In the genomic region with DNA sequence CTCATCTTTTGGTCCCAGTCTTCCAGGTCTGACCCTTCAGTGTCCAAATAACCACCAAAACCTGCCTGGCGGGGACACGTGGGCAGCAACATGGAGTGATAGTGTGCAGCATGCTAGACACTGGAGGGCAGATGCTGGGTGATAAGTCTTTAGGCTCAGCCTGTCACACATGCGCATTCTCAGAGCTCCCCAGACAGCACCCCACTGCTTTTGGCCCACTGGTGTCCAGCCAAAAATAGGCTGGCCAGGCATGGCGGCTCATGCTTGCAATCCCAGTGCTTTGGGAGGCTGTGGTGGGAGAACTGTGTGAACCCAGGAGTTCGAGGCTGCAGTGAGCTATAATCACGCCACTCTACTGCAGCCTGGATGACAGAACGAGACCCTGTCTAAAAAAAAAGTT, we compare ENCODE assay signal across 17 cellular contexts. TPM values are rescaled to one million over a fixed set of nuclear protein-coding genes. Genes with fewer than 3 reads are reported as not detected.
DNase-seq lines count a peak whose midpoint lies in the region; ATAC-seq, FAIRE-seq and TF ChIP-seq lines count a peak whose summit lies in the region.
"Had no signal": no experiment of that assay in that cellular context is flagged by ENCODE, and none has a peak within 500 bp of the region (broad histone marks: within the 10 kb centered on the region; RNA-seq: fewer than 3 reads in every experiment).

No MANE protein-coding gene starts in this region.

- TF ChIP-seq POLR2A in H1 (IDR thresholded peaks at IDR 0.05; ENCODE audit: control extremely low read depth in 1 of 2, low read depth in 2 of 2, low read length in 2 of 2): no peak

- no peak overlapping the region for H2BK5ac ChIP-seq in H1 (ENCODE audit: low read depth, low read length)

- no peaks in the 10 kb centered on the region for H3K27me3 ChIP-seq in SK-N-SH (ENCODE audit: insufficient read depth)
- no peaks in the 10 kb centered on the region for H3K27me3 ChIP-seq in H1 (replicated peaks in 1 of 4; ENCODE audit: control insufficient read depth in 3 of 4, extremely low read depth in 1 of 4, insufficient read depth in 3 of 4, low read length in 3 of 4)
- no peaks in the 10 kb centered on the region for H3K27me3 ChIP-seq in thymus (ENCODE audit: control insufficient read depth, insufficient read depth)

- no peak overlapping the region for H3K18ac ChIP-seq in H1 (ENCODE audit: extremely low read depth, low read length)

- H3K27ac ChIP-seq in SK-N-SH (ENCODE audit: low read depth in 2 of 2, low read length in 1 of 2) (peak overlapping the region in 1 of 2 experiments; percentile 53; a peak in 2 of 4 replicates), RWPE1 (peak overlapping the region; percentile 13; the same call in 1 of the 2 replicates), H1 (ENCODE audit: low read depth, low read length) (no peak overlapping the region), thymus (ENCODE audit: low read depth) (peak overlapping the region; percentile 49)

- peaks cover 4% of the 10 kb centered on the region; the same call in 1 of the 2 replicates for H3K79me1 ChIP-seq in H1 (ENCODE audit: low read depth, low read length)

- H3K14ac ChIP-seq in H1 (ENCODE audit: insufficient read length): no peak overlapping the region

- H2BK120ac ChIP-seq in H1 (replicated peaks; ENCODE audit: low read depth, low read length): no peak overlapping the region

- ATAC-seq in SK-N-SH treated with all-trans-retinoic acid at 6 μM for 48 hours: no peak

- TF ChIP-seq EP300 in SK-N-SH (IDR thresholded peaks at IDR 0.05; ENCODE audit: borderline replicate concordance in 1 of 2, low read depth in 1 of 2, low read length in 1 of 2) (no peak), H1 (IDR thresholded peaks at IDR 0.05; ENCODE audit: borderline replicate concordance in 1 of 2, low read depth in 2 of 2, low read length in 2 of 2) (no peak)

- no peak overlapping the region for H3K4me2 ChIP-seq in SK-N-SH
- no peak overlapping the region for H3K4me2 ChIP-seq in H1 (ENCODE audit: insufficient read depth in 1 of 2, low read depth in 2 of 2, low read length in 2 of 2)

- H3K9ac ChIP-seq in SK-N-SH: no peak overlapping the region
- no peak overlapping the region for H3K9ac ChIP-seq in H1 (replicated peaks in 1 of 4; ENCODE audit: extremely low read depth in 1 of 4, low read depth in 3 of 4, low read length in 3 of 4)

- no peaks in the 10 kb centered on the region for H4K20me1 ChIP-seq in SK-N-SH (ENCODE audit: insufficient read depth)
- peaks cover 7 to 16% of the 10 kb centered on the region in 2 experiments for H4K20me1 ChIP-seq in H1 (replicated peaks in 1 of 2; ENCODE audit: control insufficient read depth in 1 of 2, insufficient read depth in 2 of 2, low read length in 2 of 2)

- H3F3A ChIP-seq in SK-N-SH (replicated peaks; ENCODE audit: insufficient read depth): peaks cover 8% of the 10 kb centered on the region

- H3K4me1 ChIP-seq in SK-N-SH (ENCODE audit: control insufficient read depth in 1 of 2, insufficient read depth in 2 of 2, low read depth in 1 of 2, low read length in 1 of 2): peaks cover 9 to 47% of the 10 kb centered on the region in 2 experiments; a peak in 2 of 4 replicates
- H3K4me1 ChIP-seq in H1 (replicated peaks in 1 of 4; ENCODE audit: control insufficient read depth in 3 of 4, insufficient read depth in 4 of 4, low read length in 3 of 4): no peaks in the 10 kb centered on the region
- no peaks in the 10 kb centered on the region for H3K4me1 ChIP-seq in thymus (ENCODE audit: control insufficient read depth, insufficient read depth, low read length)

- POLR2A ChIA-PET in SK-N-SH (lab: Yijun Ruan, JAX): interaction anchor here (1.4 kb wide), 1 partner anchor 13 kb away, joined by 3 read pairs; a partner anchor contains a TSS
- POLR2A ChIA-PET in RWPE1 (lab: Yijun Ruan, JAX; ENCODE audit: low non-redundant PET): no interaction called here
- POLR2A ChIA-PET in H1 (lab: Charles Lee; ENCODE audit: partially characterized antibody): interaction anchor here (0.8 to 10.5 kb wide), 6 partner anchors 10 to 41 kb away, joined by 3 to 77 read pairs (median 6); a partner anchor contains a TSS

- no peak overlapping the region for H3K4ac ChIP-seq in H1 (replicated peaks; ENCODE audit: insufficient read length, low read depth, low read length)

- H3K23ac ChIP-seq in H1 (ENCODE audit: insufficient read length): no peak overlapping the region

- H3K36me3 ChIP-seq in SK-N-SH (replicated peaks in 1 of 2; ENCODE audit: control insufficient read depth in 1 of 2, insufficient read depth in 2 of 2, low read length in 1 of 2) (peaks cover 56 to 72% of the 10 kb centered on the region in 2 experiments), H1 (ENCODE audit: control insufficient read depth in 2 of 4, insufficient read depth in 4 of 4, low read length in 3 of 4) (peaks cover 50 to 89% (median 72%) of the 10 kb centered on the region in 4 experiments), thymus (ENCODE audit: control insufficient read depth, insufficient read depth) (peaks cover 64% of the 10 kb centered on the region)

- H3K23me2 ChIP-seq in H1 (ENCODE audit: low read depth, low read length): no peaks in the 10 kb centered on the region

- no peak overlapping the region for H2AFZ ChIP-seq in SK-N-SH (ENCODE audit: low read depth)
- H2AFZ ChIP-seq in H1 (ENCODE audit: low read length): no peak overlapping the region

- H4K5ac ChIP-seq in H1 (ENCODE audit: insufficient read length, low read depth, low read length): no peak overlapping the region

- no peak overlapping the region for H2AK5ac ChIP-seq in H1 (ENCODE audit: low read depth, low read length)

- no peak overlapping the region for H2BK12ac ChIP-seq in H1 (ENCODE audit: low read depth, low read length)

- WGBS in SK-N-SH (ENCODE audit: low lambda C conversion rate): 87% methylated on average over 7 of the region's 7 CpGs
- WGBS in H1 (ENCODE audit: extremely low coverage in 1 of 2, insufficient coverage in 1 of 2, insufficient read length in 1 of 2, insufficient replicate concordance in 2 of 2, low coverage in 1 of 2, low lambda C conversion rate in 2 of 2, missing lambda C conversion rate in 1 of 2), 2 experiments: 86% methylated on average over 4 of the region's 7 CpGs; no CpG with 5 or more reads in 1 of the 2 experiments
- 96% methylated on average over 7 of the region's 7 CpGs for WGBS in thymus

- H3K4me3 ChIP-seq in SK-N-SH (ENCODE audit: low read depth in 2 of 2, low read length in 1 of 2) (no peak overlapping the region), H1 (ENCODE audit: extremely low read depth in 1 of 4, insufficient read depth in 2 of 4, low read depth in 3 of 4, low read length in 4 of 4) (no peak overlapping the region), thymus (ENCODE audit: low read length) (no peak overlapping the region)

- H3K9me3 ChIP-seq in SK-N-SH (no peaks in the 10 kb centered on the region), H1 (ENCODE audit: insufficient read depth in 2 of 2, low read depth in 1 of 2, low read length in 1 of 2) (no peaks in the 10 kb centered on the region), thymus (ENCODE audit: control insufficient read depth) (no peaks in the 10 kb centered on the region)
- H3K9me3 ChIP-seq: Caco-2 had no signal

- no peak overlapping the region for H3K56ac ChIP-seq in H1 (replicated peaks; ENCODE audit: insufficient read length, low read depth, low read length)

- CTCF ChIA-PET in SK-N-SH (lab: Yijun Ruan, JAX): interaction anchor here (1.0 to 13.2 kb wide), 8 partner anchors 10 to 84 kb away, joined by 3 to 138 read pairs (median 4); no protein-coding TSS in a partner anchor
- CTCF ChIA-PET in RWPE1 (lab: Yijun Ruan, JAX): interaction anchor here (1.1 to 1.2 kb wide), 2 partner anchors 23 to 83 kb away, joined by 3 to 6 read pairs; no protein-coding TSS in a partner anchor
- CTCF ChIA-PET in H1 (lab: Charles Lee; ENCODE audit: partially characterized antibody): interaction anchor here (0.6 to 37.0 kb wide), 14 partner anchors 8 to 84 kb away, joined by 3 to 620 read pairs (median 8); no protein-coding TSS in a partner anchor

- H3K79me2 ChIP-seq in SK-N-SH (ENCODE audit: insufficient read depth): no peaks in the 10 kb centered on the region
- H3K79me2 ChIP-seq in H1 (ENCODE audit: control insufficient read depth in 1 of 2, insufficient read depth in 2 of 2, low read length in 2 of 2): no peaks in the 10 kb centered on the region

- H2BK15ac ChIP-seq in H1 (ENCODE audit: low read length): no peak overlapping the region

- no peak for FAIRE-seq in H1 (lab: Jason Lieb, UNC)

- no peak overlapping the region for H4K8ac ChIP-seq in H1 (ENCODE audit: extremely low read depth, insufficient read depth, low read length)

- no peak overlapping the region for H4K91ac ChIP-seq in H1 (replicated peaks; ENCODE audit: insufficient read length, low read length)

- TF ChIP-seq CTCF in SK-N-SH (IDR thresholded peaks at IDR 0.05) (no peak), RWPE1 (conservative IDR thresholded peaks at IDR 0.05; ENCODE audit: low read depth) (no peak), H1 (IDR thresholded peaks at IDR 0.05; ENCODE audit: control extremely low read depth in 1 of 3, insufficient read depth in 1 of 3, low read depth in 1 of 3, low read length in 3 of 3) (no peak)

- no peaks in the 10 kb centered on the region for H3K9me2 ChIP-seq in SK-N-SH

- DNase-seq in SK-N-SH (no peak), RWPE1 (ENCODE audit: low spot score) (no peak), H1 (ENCODE audit: low read depth in 1 of 2, low spot score in 2 of 2) (no peak), nucleus accumbens (lab: John Stamatoyannopoulos, UW) (no peak), SIG-M5 (lab: John Stamatoyannopoulos, UW) (no peak), GF-D8 (lab: John Stamatoyannopoulos, UW) (no peak)
- DNase-seq: 8988T; Caco-2; CD4-positive, CD25-positive, alpha-beta regulatory T cell; GDM1; NCI-H1417; NCI-H1930; NCI-H226; NCI-H524; NCI-H82 had no signal

- TF ChIP-seq RAD21 in SK-N-SH (IDR thresholded peaks at IDR 0.05; ENCODE audit: low read length) (no peak), H1 (IDR thresholded peaks at IDR 0.05 in 1 of 2, conservative IDR thresholded peaks at IDR 0.05 in 1 of 2; ENCODE audit: low read depth in 2 of 2, low read length in 2 of 2) (no peak)

- H2BK20ac ChIP-seq in H1 (ENCODE audit: low read length): no peak overlapping the region

TF ChIP-seq in H1, 55 proteins besides CTCF, POLR2A, EP300 and RAD21 (continues in another document):
- TF ChIP-seq PHF8 (conservative IDR thresholded peaks at IDR 0.05; ENCODE audit: low read depth, low read length): no peak

RNA-seq across cellular contexts. Expression of a gene that starts 12.3 kb away (rescaled TPM):
- polyA plus RNA-seq in SK-N-SH (2012; rRNA removed) (8.4 and 9.0 TPM in 2 replicates), H1 (2011; rRNA removed) (22.5 and 29.4 TPM in 2 replicates), thymus (1.4 TPM)
- 9.0 and 9.3 TPM in 2 replicates for polyA plus RNA-seq in SK-N-SH (2012; cell fraction: cytosol; rRNA removed)
- 3.7 and 4.5 TPM in 2 replicates for polyA plus RNA-seq in SK-N-SH (2012; cell fraction: nucleus; rRNA removed)
- 51.4 and 59.1 TPM in 2 replicates for total RNA-seq in H1 (2021; fragmentation: NEBNext Ultra II Directional; extraction: Animal tissue kit (Norgen Biotek cat#: 25700))
- 31.5 TPM for polyA plus RNA-seq in H1 (2011; cell fraction: cytosol; rRNA removed)
- polyA plus RNA-seq in H1 (2011; cell fraction: nucleus; rRNA removed): 18.3 TPM
- 34.6 to 46.9 TPM (median 38.3 TPM) in 4 replicates for polyA plus RNA-seq in H1 (2012, experiment 1 of 2)
- 17.0 TPM for polyA plus RNA-seq in H1 (2012, experiment 2 of 2)
- polyA plus RNA-seq in H1 (2013, experiment 1 of 2): 28.2 TPM
- polyA plus RNA-seq in H1 (2013, experiment 2 of 2): 28.2 TPM
- polyA minus RNA-seq in H1 (2011; rRNA and poly(A)+ RNA removed): 24.8 and 29.1 TPM in 2 replicates
- polyA minus RNA-seq in H1 (2011; cell fraction: cytosol; rRNA and poly(A)+ RNA removed): 14.1 TPM
- polyA minus RNA-seq in H1 (2011; cell fraction: nucleus; rRNA and poly(A)+ RNA removed): 18.6 TPM
